In genomic region chr14:68291820-68292219, GRCh38 we compare ENCODE assay signal across 1 cellular context.
TF ChIP-seq lines count a peak whose summit lies in the region.

No MANE protein-coding gene starts in this region.

TF ChIP-seq in GM12878, 131 proteins besides CTCF, POLR2A, EP300 and RAD21 (continued from another document):
- TF ChIP-seq ATF2 (IDR thresholded peaks at IDR 0.05; ENCODE audit: low read length), result no peak
- no peak for TF ChIP-seq E4F1 (IDR thresholded peaks at IDR 0.05; ENCODE audit: borderline replicate concordance, partially characterized antibody)
